17 cellular contexts compared by ENCODE assay signal in genomic region chr7:132499065-132499464, GRCh38.
DNase-seq lines count a peak whose midpoint lies in the region; ATAC-seq and TF ChIP-seq lines count a peak whose summit lies in the region.
"Had no signal": no experiment of that assay in that cellular context is flagged by ENCODE, and none has a peak within 500 bp of the region (broad histone marks: within the 10 kb centered on the region; RNA-seq: fewer than 3 reads in every experiment).

No MANE protein-coding gene starts in this region.

- H3K4me1 Mint-ChIP-seq in neural crest cell (peaks cover 21% of the 10 kb centered on the region), endothelial cell (ENCODE audit: unreplicated experiment) (peaks cover 25% of the 10 kb centered on the region)
- H3K4me1 Mint-ChIP-seq in stimulated activated memory B cell treated with anti-CD40 and anti-IgM and Interleukin-4, amounts not matched to agents 10 μg/mL and 1 μg/mL and 100 μg/mL, for 72 hours: no peaks in the 10 kb centered on the region

- H3K4me1 ChIP-seq in BLaER1: peaks cover 27% of the 10 kb centered on the region
- H3K4me1 ChIP-seq in upper lobe of right lung: no peaks in the 10 kb centered on the region

- H3K4me3 Mint-ChIP-seq in neural crest cell (no peak overlapping the region), endothelial cell (ENCODE audit: unreplicated experiment) (no peak overlapping the region)
- no peak overlapping the region for H3K4me3 Mint-ChIP-seq in stimulated activated memory B cell treated with anti-CD40 and anti-IgM and Interleukin-4, amounts not matched to agents 10 μg/mL and 1 μg/mL and 100 μg/mL, for 72 hours
- H3K4me3 Mint-ChIP-seq: CD8-positive, alpha-beta memory T cell; H9 had no signal

- no peaks in the 10 kb centered on the region for H3K36me3 ChIP-seq in BLaER1
- H3K36me3 ChIP-seq in upper lobe of right lung: no peaks in the 10 kb centered on the region
- no peaks in the 10 kb centered on the region for H3K36me3 ChIP-seq in H7 (replicated peaks; ENCODE audit: control insufficient read depth, insufficient read depth, low read length)

- H3K9me3 ChIP-seq in BLaER1: no peaks in the 10 kb centered on the region
- H3K9me3 ChIP-seq in upper lobe of right lung: no peaks in the 10 kb centered on the region

- H3K9me3 Mint-ChIP-seq in neural crest cell (peaks cover 2% of the 10 kb centered on the region), endothelial cell (ENCODE audit: unreplicated experiment) (no peaks in the 10 kb centered on the region)
- H3K9me3 Mint-ChIP-seq in stimulated activated memory B cell treated with anti-CD40 and anti-IgM and Interleukin-4, amounts not matched to agents 10 μg/mL and 1 μg/mL and 100 μg/mL, for 72 hours: no peaks in the 10 kb centered on the region
- H3K9me3 Mint-ChIP-seq: CD8-positive, alpha-beta memory T cell; H9 had no signal

- peak; percentile 79 for DNase-seq in SK-N-DZ (ENCODE audit: low spot score)
- DNase-seq in neural crest cell (ENCODE audit: low read depth, low spot score): no peak
- no peak for DNase-seq in upper lobe of right lung
- DNase-seq in H7: no peak
- DNase-seq in endothelial cell (ENCODE audit: low spot score): no peak
- DNase-seq: ACHN; CD8-positive, alpha-beta memory T cell; COR-L47; DMS 273 treated with DMSO at 0.1 percent for 48 hours; DMS53; DND-41; EL; GOT3; H9 had no signal

- no peaks in the 10 kb centered on the region for H3K27me3 ChIP-seq in BLaER1
- H3K27me3 ChIP-seq in upper lobe of right lung: no peaks in the 10 kb centered on the region
- no peaks in the 10 kb centered on the region for H3K27me3 ChIP-seq in H7 (ENCODE audit: control insufficient read depth, insufficient read depth, low read length)

- H4K20me1 ChIP-seq in BLaER1: no peaks in the 10 kb centered on the region

- intact Hi-C loops in upper lobe of right lung (cut with DNase I): no loop called here

- TF ChIP-seq CTCF in neural crest cell (conservative IDR thresholded peaks at IDR 0.05) (no peak), upper lobe of right lung (IDR thresholded peaks at IDR 0.05) (no peak), endothelial cell (IDR thresholded peaks at IDR 0.05; ENCODE audit: unreplicated experiment) (no peak)

- H3K9ac ChIP-seq in BLaER1: no peak overlapping the region

- H3K4me2 ChIP-seq in BLaER1: peak overlapping the region; percentile 32

- H3K27ac ChIP-seq in BLaER1: no peak overlapping the region
- H3K27ac ChIP-seq in upper lobe of right lung: no peak overlapping the region

- peak overlapping the region; percentile 27 for H3K27ac Mint-ChIP-seq in neural crest cell (ENCODE audit: unreplicated experiment)
- H3K27ac Mint-ChIP-seq in stimulated activated memory B cell treated with anti-CD40 and anti-IgM and Interleukin-4, amounts not matched to agents 10 μg/mL and 1 μg/mL and 100 μg/mL, for 72 hours: no peak overlapping the region
- H3K27ac Mint-ChIP-seq in endothelial cell (ENCODE audit: unreplicated experiment): no peak overlapping the region
- H3K27ac Mint-ChIP-seq: CD8-positive, alpha-beta memory T cell; H9 had no signal

- H3K36me3 Mint-ChIP-seq in neural crest cell (ENCODE audit: low read depth): peaks cover 2% of the 10 kb centered on the region
- no peaks in the 10 kb centered on the region for H3K36me3 Mint-ChIP-seq in stimulated activated memory B cell treated with anti-CD40 and anti-IgM and Interleukin-4, amounts not matched to agents 10 μg/mL and 1 μg/mL and 100 μg/mL, for 72 hours
- H3K36me3 Mint-ChIP-seq in endothelial cell (ENCODE audit: low read depth, unreplicated experiment): no peaks in the 10 kb centered on the region

- H3K27me3 Mint-ChIP-seq in neural crest cell (ENCODE audit: low read depth) (no peaks in the 10 kb centered on the region), endothelial cell (ENCODE audit: unreplicated experiment) (no peaks in the 10 kb centered on the region)
- H3K27me3 Mint-ChIP-seq in stimulated activated memory B cell treated with anti-CD40 and anti-IgM and Interleukin-4, amounts not matched to agents 10 μg/mL and 1 μg/mL and 100 μg/mL, for 72 hours: peaks cover 19% of the 10 kb centered on the region

- H3K4me3 ChIP-seq in BLaER1 (no peak overlapping the region), upper lobe of right lung (no peak overlapping the region), H7 (ENCODE audit: insufficient read depth, low read depth, low read length) (no peak overlapping the region)
- H3K4me3 ChIP-seq: GM12878 had no signal

- peak; percentile 42 for ATAC-seq in upper lobe of right lung
- ATAC-seq in stimulated activated memory B cell treated with anti-CD40 and anti-IgM and Interleukin-4, amounts not matched to agents 10 μg/mL and 1 μg/mL and 100 μg/mL, for 72 hours: no peak
- ATAC-seq: GM12878 had no signal
